In the genomic region with DNA sequence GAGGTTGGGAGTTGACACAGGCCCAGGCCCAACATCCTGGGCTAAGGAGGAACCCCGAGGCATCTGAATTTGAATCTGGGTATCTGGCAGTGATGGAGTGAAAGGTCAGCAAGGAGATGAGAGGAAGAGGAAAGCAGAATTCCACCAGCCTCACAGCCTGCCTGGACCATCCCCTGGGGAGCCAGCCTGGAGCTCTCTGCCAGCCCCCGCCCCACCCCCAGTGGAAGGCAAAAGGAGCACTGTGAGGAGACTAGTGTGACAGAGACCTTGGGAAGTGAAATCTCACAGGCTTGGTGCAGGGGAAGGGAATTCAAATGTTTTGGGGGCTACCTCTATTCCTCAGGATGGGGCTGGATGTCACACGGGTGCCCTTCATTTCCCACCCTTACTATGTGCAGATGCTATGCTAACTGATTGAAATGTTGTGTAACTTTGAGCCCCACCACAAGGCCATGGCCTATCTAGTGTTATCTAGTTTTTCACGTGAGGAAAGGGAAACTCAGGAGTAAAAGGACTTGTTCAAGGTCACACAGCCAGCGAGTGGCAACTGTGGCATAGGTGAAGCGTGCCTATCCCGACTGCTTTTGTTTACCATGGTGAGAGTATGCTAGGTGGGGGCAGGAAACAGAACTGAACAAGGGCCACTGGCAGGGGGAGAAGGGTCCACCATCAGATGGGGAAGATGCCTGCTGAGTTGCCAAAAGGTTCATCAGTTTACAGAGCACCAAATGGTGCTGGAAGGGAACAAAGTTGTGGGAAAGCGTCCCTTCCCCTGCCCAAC, we compare ENCODE assay signal across 1 cellular context.
A peak's percentile ranks its signal among the peaks of the same experiment; 100 is the strongest.
TF ChIP-seq lines count a peak whose summit lies in the region.

No MANE protein-coding gene starts in this region.

TF ChIP-seq in H1, 55 proteins besides CTCF, POLR2A, EP300 and RAD21:
- TF ChIP-seq USF2 (IDR thresholded peaks at IDR 0.05; ENCODE audit: low read length) (no peak), KDM1A (IDR thresholded peaks at IDR 0.05; ENCODE audit: borderline replicate concordance, low read length) (peak; percentile 80)
